8 cellular contexts compared by ENCODE assay signal in genomic region chrX:41334866-41335589, GRCh38. TPM values are rescaled to one million over a fixed set of nuclear protein-coding genes. Genes with fewer than 3 reads are reported as not detected.
DNase-seq lines count a peak whose midpoint lies in the region; ATAC-seq and TF ChIP-seq lines count a peak whose summit lies in the region.

No MANE protein-coding gene starts in this region.

- H3K4me2 ChIP-seq in neural progenitor cell: peak overlapping the region; percentile 87

- H3K27me3 ChIP-seq in CD4-positive, CD25-positive, alpha-beta regulatory T cell (ENCODE audit: control insufficient read depth, insufficient read depth, low read length): no peaks in the 10 kb centered on the region
- H3K27me3 ChIP-seq in neural progenitor cell: no peaks in the 10 kb centered on the region

- peak overlapping the region; percentile 100 for H3K27ac ChIP-seq in CD4-positive, CD25-positive, alpha-beta regulatory T cell (ENCODE audit: insufficient read depth, low read length, poor library complexity, severe bottlenecking)
- peak overlapping the region; percentile 99 for H3K27ac ChIP-seq in neural progenitor cell
- peak overlapping the region; percentile 100 for H3K27ac ChIP-seq in temporal lobe (ENCODE audit: low read depth, low read length)

- H3K9ac ChIP-seq in neural progenitor cell: peak overlapping the region; percentile 97

- peak overlapping the region; percentile 98 for H3K4me3 ChIP-seq in CD4-positive, CD25-positive, alpha-beta regulatory T cell (ENCODE audit: low read depth, low read length)
- H3K4me3 ChIP-seq in fibroblast of pulmonary artery (replicated peaks; ENCODE audit: low read depth, low read length) (peak overlapping the region; percentile 90), neural progenitor cell (peak overlapping the region; percentile 84)

- DNase-seq in CD4-positive, CD25-positive, alpha-beta regulatory T cell: peak in 2 of 3 donors; percentile 51 to 75
- peak; percentile 42 for DNase-seq in NOMO-1 treated with dmso at 0.1 percent for 144 hours (lab: John Stamatoyannopoulos, UW; ENCODE audit: unreplicated experiment)
- peak; percentile 64 for DNase-seq in fibroblast of pulmonary artery (ENCODE audit: low read depth)
- no peak for DNase-seq in neural progenitor cell (ENCODE audit: low spot score)
- DNase-seq in NCI-H1436 (lab: John Stamatoyannopoulos, UW): no peak

- peaks cover 14 to 68% (median 34%) of the 10 kb centered on the region in 4 donors for H3K4me1 Mint-ChIP-seq in CD4-positive, CD25-positive, alpha-beta regulatory T cell
- H3K4me1 Mint-ChIP-seq in activated T-helper 17 cell treated with anti-CD3 and anti-CD28 coated beads, Interleukin-2, amount 50 U/mL, for 72 hours: peaks cover 6% of the 10 kb centered on the region
- peaks cover 16% of the 10 kb centered on the region for H3K4me1 Mint-ChIP-seq in neural progenitor cell

- H3K36me3 ChIP-seq in CD4-positive, CD25-positive, alpha-beta regulatory T cell (ENCODE audit: control insufficient read depth, insufficient read depth, low read length): peaks cover 22% of the 10 kb centered on the region
- peaks cover 4% of the 10 kb centered on the region for H3K36me3 ChIP-seq in neural progenitor cell

- peaks cover 9% of the 10 kb centered on the region for H3K27me3 Mint-ChIP-seq in CD4-positive, CD25-positive, alpha-beta regulatory T cell
- H3K27me3 Mint-ChIP-seq in activated T-helper 17 cell treated with anti-CD3 and anti-CD28 coated beads, Interleukin-2, amount 50 U/mL, for 72 hours: no peaks in the 10 kb centered on the region
- peaks cover 12% of the 10 kb centered on the region for H3K27me3 Mint-ChIP-seq in neural progenitor cell (ENCODE audit: insufficient read depth, low read depth)

- peak overlapping the region; percentile 96 to 100 (median 100) for H3K4me3 Mint-ChIP-seq in CD4-positive, CD25-positive, alpha-beta regulatory T cell
- H3K4me3 Mint-ChIP-seq in activated T-helper 17 cell treated with anti-CD3 and anti-CD28 coated beads, Interleukin-2, amount 50 U/mL, for 72 hours: peak overlapping the region; percentile 95
- H3K4me3 Mint-ChIP-seq in neural progenitor cell: peak overlapping the region; percentile 94

- no peak overlapping the region for H2AFZ ChIP-seq in neural progenitor cell (replicated peaks)

- no peaks in the 10 kb centered on the region for H3K9me3 ChIP-seq in CD4-positive, CD25-positive, alpha-beta regulatory T cell (ENCODE audit: control insufficient read depth in 2 of 2, low read length in 2 of 2)
- H3K9me3 ChIP-seq in neural progenitor cell (ENCODE audit: low read depth): no peaks in the 10 kb centered on the region

- peaks cover 0 to 6% (median 0%) of the 10 kb centered on the region in 7 donors for H3K9me3 Mint-ChIP-seq in CD4-positive, CD25-positive, alpha-beta regulatory T cell
- H3K9me3 Mint-ChIP-seq in activated T-helper 17 cell treated with anti-CD3 and anti-CD28 coated beads, Interleukin-2, amount 50 U/mL, for 72 hours: no peaks in the 10 kb centered on the region
- peaks cover 2% of the 10 kb centered on the region for H3K9me3 Mint-ChIP-seq in neural progenitor cell

- TF ChIP-seq CTCF in fibroblast of pulmonary artery (IDR thresholded peaks at IDR 0.05; ENCODE audit: low read length, missing control alignments): no peak
- no peak for TF ChIP-seq CTCF in neural progenitor cell (IDR thresholded peaks at IDR 0.05)

- H3K4me1 ChIP-seq in CD4-positive, CD25-positive, alpha-beta regulatory T cell (ENCODE audit: control insufficient read depth, insufficient read depth, low read length, poor library complexity, severe bottlenecking): peaks cover 50% of the 10 kb centered on the region
- H3K4me1 ChIP-seq in neural progenitor cell: peaks cover 20% of the 10 kb centered on the region

- H3K27ac Mint-ChIP-seq in CD4-positive, CD25-positive, alpha-beta regulatory T cell: peak overlapping the region; percentile 99 to 100 (median 100)
- peak overlapping the region; percentile 100 for H3K27ac Mint-ChIP-seq in activated T-helper 17 cell treated with anti-CD3 and anti-CD28 coated beads, Interleukin-2, amount 50 U/mL, for 72 hours
- H3K27ac Mint-ChIP-seq in neural progenitor cell: peak overlapping the region; percentile 29

- peaks cover 78% of the 10 kb centered on the region for H3K79me2 ChIP-seq in neural progenitor cell (ENCODE audit: low read depth)

- ATAC-seq in CD4-positive, CD25-positive, alpha-beta regulatory T cell (ENCODE audit: low read depth in 2 of 2): no peak
- peak; percentile 12 for ATAC-seq in GM21825 (IDR thresholded peaks at IDR 0.05; ENCODE audit: unreplicated experiment)
- peak; percentile 16 for ATAC-seq in activated T-helper 17 cell treated with anti-CD3 and anti-CD28 coated beads, Interleukin-2, amount 50 U/mL, for 72 hours (replicated peaks)

- H3K36me3 Mint-ChIP-seq in CD4-positive, CD25-positive, alpha-beta regulatory T cell: peaks cover 29% of the 10 kb centered on the region
- peaks cover 69% of the 10 kb centered on the region for H3K36me3 Mint-ChIP-seq in activated T-helper 17 cell treated with anti-CD3 and anti-CD28 coated beads, Interleukin-2, amount 50 U/mL, for 72 hours (ENCODE audit: low read depth)
- peaks cover 8% of the 10 kb centered on the region for H3K36me3 Mint-ChIP-seq in neural progenitor cell

- H3F3A ChIP-seq in neural progenitor cell (ENCODE audit: low read depth): peaks cover 30% of the 10 kb centered on the region

- H4K20me1 ChIP-seq in neural progenitor cell (ENCODE audit: low read depth): peaks cover 56% of the 10 kb centered on the region

RNA-seq across cellular contexts. Expression of gene DDX3X, which starts 1.1 kb away (rescaled TPM):
- total RNA-seq in CD4-positive, CD25-positive, alpha-beta regulatory T cell: 1,169 TPM
- 100 to 1,000 TPM; 133 to 210 (median 177) TPM for polyA plus RNA-seq in CD4-positive, CD25-positive, alpha-beta regulatory T cell
- total RNA-seq in activated T-helper 17 cell treated with anti-CD3 and anti-CD28 coated beads, Interleukin-2, amount 50 U/mL, for 72 hours: 100 to 1,000 TPM; 226 to 303 TPM
- total RNA-seq in neural progenitor cell (ENCODE audit: low replicate concordance) (216 and 264 TPM in 2 replicates), temporal lobe (239 TPM)

Comparison
In these comparisons a context has a peak if more than half of its experiments do, and no peak if none do; other contexts are left out.
1. ATAC-seq: peak in GM21825 (single experiment) and activated T-helper 17 cell treated with anti-CD3 and anti-CD28 coated beads, Interleukin-2, amount 50 U/mL, for 72 hours (single experiment); none in CD4-positive, CD25-positive, alpha-beta regulatory T cell (0 of 2).
2. DNase-seq: peak in CD4-positive, CD25-positive, alpha-beta regulatory T cell (2 of 3), NOMO-1 treated with dmso at 0.1 percent for 144 hours (single experiment) and fibroblast of pulmonary artery (single experiment); none in neural progenitor cell (single experiment) and NCI-H1436 (single experiment).
3. H3K27ac Mint-ChIP-seq: peak in every context shown above with its lines; median percentile 100 in CD4-positive, CD25-positive, alpha-beta regulatory T cell; 100 in activated T-helper 17 cell treated with anti-CD3 and anti-CD28 coated beads, Interleukin-2, amount 50 U/mL, for 72 hours; 29 in neural progenitor cell.
4. Peak in every context shown above with its lines, with median percentiles within 50 percentile points of each other: H3K27ac ChIP-seq, H3K4me3 ChIP-seq and H3K4me3 Mint-ChIP-seq.